In the genomic region with DNA sequence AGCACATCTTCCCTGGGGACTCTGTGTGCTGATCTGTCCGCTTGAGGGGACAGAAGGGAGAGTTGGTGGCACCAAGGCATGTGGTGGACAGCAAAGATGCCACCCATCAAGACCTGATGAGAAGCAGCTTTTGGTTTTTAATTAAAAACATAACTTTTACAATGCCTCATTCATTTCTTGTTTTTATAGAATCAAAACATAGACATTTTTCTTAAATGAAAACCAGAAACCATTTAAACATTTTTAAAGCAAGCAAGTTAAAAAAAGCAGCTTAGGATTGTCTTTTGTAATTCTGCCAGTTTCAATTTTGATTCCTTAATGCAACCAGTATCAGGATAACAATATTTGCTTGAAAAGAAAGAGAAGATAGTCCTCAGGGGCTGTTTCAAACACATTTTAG, we compare ENCODE assay signal across 26 cellular contexts.
DNase-seq lines count a peak whose midpoint lies in the region; FAIRE-seq and TF ChIP-seq lines count a peak whose summit lies in the region.
"Had no signal": no experiment of that assay in that cellular context is flagged by ENCODE, and none has a peak within 500 bp of the region (broad histone marks: within the 10 kb centered on the region; RNA-seq: fewer than 3 reads in every experiment).

No MANE protein-coding gene starts in this region.

- H3K4me1 ChIP-seq in SK-N-SH (ENCODE audit: control insufficient read depth in 1 of 2, insufficient read depth in 2 of 2, low read depth in 1 of 2, low read length in 1 of 2) (peaks cover 0 to 2% of the 10 kb centered on the region in 2 experiments; a peak in 1 of 4 replicates), endothelial cell of umbilical vein (ENCODE audit: control insufficient read depth, extremely low read depth, insufficient read depth, low read length) (peaks cover 10% of the 10 kb centered on the region)
- H3K4me1 ChIP-seq: BE2C, HAP-1 had no signal

- no peak overlapping the region for H3K4me2 ChIP-seq in SK-N-SH
- peak overlapping the region; percentile 11 for H3K4me2 ChIP-seq in endothelial cell of umbilical vein (ENCODE audit: insufficient read depth, low read length)
- H3K4me2 ChIP-seq: BLaER1 treated with 17β-estradiol and CSF1 and Interleukin-3, amounts not matched to agents 10 nM and 100 nM had no signal

- no peak overlapping the region for H2AFZ ChIP-seq in SK-N-SH (ENCODE audit: low read depth)
- H2AFZ ChIP-seq in endothelial cell of umbilical vein (ENCODE audit: low read depth, low read length) = no peak overlapping the region

- 85% methylated on average over 1 of the region's 1 CpG for WGBS in SK-N-SH (ENCODE audit: low lambda C conversion rate)

- POLR2A ChIA-PET in SK-N-SH (lab: Yijun Ruan, JAX) (no interaction called here), endothelial cell of umbilical vein (lab: Charles Lee) (no interaction called here)
- POLR2A ChIA-PET in activated CD4-positive, alpha-beta memory T cell treated with anti-CD3 and anti-CD28 coated beads for 36 hours (lab: Charles Lee) = no interaction called here

- H3K79me2 ChIP-seq in SK-N-SH (ENCODE audit: insufficient read depth) (no peaks in the 10 kb centered on the region), endothelial cell of umbilical vein (ENCODE audit: control insufficient read depth, insufficient read depth, low read length) (no peaks in the 10 kb centered on the region)

- no peaks in the 10 kb centered on the region for H3K4me1 Mint-ChIP-seq in activated CD4-positive, alpha-beta memory T cell treated with anti-CD3 and anti-CD28 coated beads for 36 hours (ENCODE audit: low read depth)
- H3K4me1 Mint-ChIP-seq: CD14-positive monocyte; CD8-positive, alpha-beta memory T cell had no signal

- H3K9ac ChIP-seq in SK-N-SH (no peak overlapping the region), endothelial cell of umbilical vein (replicated peaks; ENCODE audit: extremely low read depth, insufficient read depth, low read length) (no peak overlapping the region)
- H3K9ac ChIP-seq: BLaER1 treated with 17β-estradiol and CSF1 and Interleukin-3, amounts not matched to agents 10 nM and 100 nM had no signal

- no peaks in the 10 kb centered on the region for H4K20me1 ChIP-seq in SK-N-SH (ENCODE audit: insufficient read depth)
- no peaks in the 10 kb centered on the region for H4K20me1 ChIP-seq in endothelial cell of umbilical vein (replicated peaks; ENCODE audit: control insufficient read depth, extremely low read depth, insufficient read depth, low read length)
- H4K20me1 ChIP-seq: BLaER1 treated with 17β-estradiol and CSF1 and Interleukin-3, amounts not matched to agents 10 nM and 100 nM had no signal

- intact Hi-C loops in endothelial cell of umbilical vein (cut with micrococcal nuclease) = no loop called here
- intact Hi-C loops in activated CD4-positive, alpha-beta memory T cell treated with anti-CD3 and anti-CD28 coated beads for 36 hours (cut with micrococcal nuclease) = no loop called here

- no peak overlapping the region for H3K4me3 Mint-ChIP-seq in activated CD4-positive, alpha-beta memory T cell treated with anti-CD3 and anti-CD28 coated beads for 36 hours
- H3K4me3 Mint-ChIP-seq: CD14-positive monocyte; CD4-positive, alpha-beta T cell; CD8-positive, alpha-beta memory T cell; HFFc6 had no signal

- no peaks in the 10 kb centered on the region for H3K9me1 ChIP-seq in endothelial cell of umbilical vein (replicated peaks; ENCODE audit: control insufficient read depth, extremely low read depth, insufficient read depth, low read length)

- dilution Hi-C loops in endothelial cell of umbilical vein (cut with MboI; ENCODE audit: extremely low pct_ligation_motif_present, low sequenced_read_pairs) = no loop called here

- H3K36me3 Mint-ChIP-seq in activated CD4-positive, alpha-beta memory T cell treated with anti-CD3 and anti-CD28 coated beads for 36 hours = no peaks in the 10 kb centered on the region
- H3K36me3 Mint-ChIP-seq: CD14-positive monocyte had no signal

- H3K4me3 ChIP-seq in AG10803 (ENCODE audit: low read length) = no peak overlapping the region
- H3K4me3 ChIP-seq in SK-N-SH (ENCODE audit: low read depth in 2 of 2, low read length in 1 of 2) = no peak overlapping the region
- H3K4me3 ChIP-seq in endothelial cell of umbilical vein (replicated peaks in 1 of 3; ENCODE audit: insufficient read depth in 1 of 3, low read depth in 1 of 3, low read length in 3 of 3) = no peak overlapping the region
- H3K4me3 ChIP-seq: BLaER1 treated with 17β-estradiol and CSF1 and Interleukin-3, amounts not matched to agents 10 nM and 100 nM; HAP-1 had no signal

- TF ChIP-seq EP300 in SK-N-SH (IDR thresholded peaks at IDR 0.05; ENCODE audit: borderline replicate concordance in 1 of 2, low read depth in 1 of 2, low read length in 1 of 2) = no peak

- no peak overlapping the region for H3K27ac Mint-ChIP-seq in activated CD4-positive, alpha-beta memory T cell treated with anti-CD3 and anti-CD28 coated beads for 36 hours
- H3K27ac Mint-ChIP-seq: CD14-positive monocyte; CD4-positive, alpha-beta T cell; CD8-positive, alpha-beta memory T cell; HFFc6 had no signal

- no peak for TF ChIP-seq CTCF in AG10803 (conservative IDR thresholded peaks at IDR 0.05; ENCODE audit: low read length)
- TF ChIP-seq CTCF in SK-N-SH (IDR thresholded peaks at IDR 0.05) = no peak
- TF ChIP-seq CTCF in endothelial cell of umbilical vein (IDR thresholded peaks at IDR 0.05; ENCODE audit: extremely low read depth in 1 of 2, insufficient read depth in 1 of 2, low read depth in 1 of 2, low read length in 2 of 2) = no peak

- peaks cover 8% of the 10 kb centered on the region for H3F3A ChIP-seq in SK-N-SH (replicated peaks; ENCODE audit: insufficient read depth)

- no peak for FAIRE-seq in endothelial cell of umbilical vein (lab: Jason Lieb, UNC)
- FAIRE-seq: A204.1, D721Med, GM12891, GM18507, H54 had no signal

- CTCF ChIA-PET in SK-N-SH (lab: Yijun Ruan, JAX) = interaction anchor here (0.7 to 1.1 kb wide), 3 partner anchors 10 to 109 kb away, joined by 3 read pairs; no protein-coding TSS in a partner anchor
- CTCF ChIA-PET in endothelial cell of umbilical vein (lab: Charles Lee) = interaction anchor here (1.0 to 1.4 kb wide), 2 partner anchors 10 to 14 kb away, joined by 3 to 4 read pairs; no protein-coding TSS in a partner anchor
- CTCF ChIA-PET in activated CD4-positive, alpha-beta memory T cell treated with anti-CD3 and anti-CD28 coated beads for 36 hours (lab: Charles Lee) = no interaction called here

- no peak for TF ChIP-seq POLR2A in endothelial cell of umbilical vein (IDR thresholded peaks at IDR 0.05; ENCODE audit: low read depth, low read length)

- no peaks in the 10 kb centered on the region for H3K27me3 Mint-ChIP-seq in activated CD4-positive, alpha-beta memory T cell treated with anti-CD3 and anti-CD28 coated beads for 36 hours
- H3K27me3 Mint-ChIP-seq: CD4-positive, alpha-beta T cell had no signal

- no peaks in the 10 kb centered on the region for H3K9me3 Mint-ChIP-seq in activated CD4-positive, alpha-beta memory T cell treated with anti-CD3 and anti-CD28 coated beads for 36 hours
- H3K9me3 Mint-ChIP-seq: CD4-positive, alpha-beta T cell; CD8-positive, alpha-beta memory T cell had no signal

- H3K27me3 ChIP-seq in SK-N-SH (ENCODE audit: insufficient read depth) (no peaks in the 10 kb centered on the region), endothelial cell of umbilical vein (ENCODE audit: control insufficient read depth in 2 of 2, insufficient read depth in 2 of 2, low read length in 2 of 2) (no peaks in the 10 kb centered on the region)
- H3K27me3 ChIP-seq: BLaER1 treated with 17β-estradiol and CSF1 and Interleukin-3, amounts not matched to agents 10 nM and 100 nM had no signal

- H3K9me3 ChIP-seq in SK-N-SH = no peaks in the 10 kb centered on the region
- H3K9me3 ChIP-seq in endothelial cell of umbilical vein (replicated peaks; ENCODE audit: control insufficient read depth, insufficient read depth, low read length) = no peaks in the 10 kb centered on the region
- H3K9me3 ChIP-seq: BE2C, HAP-1 had no signal

- no peaks in the 10 kb centered on the region for H3K9me2 ChIP-seq in SK-N-SH

- H3K36me3 ChIP-seq in SK-N-SH (replicated peaks in 1 of 2; ENCODE audit: control insufficient read depth in 1 of 2, insufficient read depth in 2 of 2, low read length in 1 of 2) = peaks cover 0 to 2% of the 10 kb centered on the region in 2 experiments
- no peaks in the 10 kb centered on the region for H3K36me3 ChIP-seq in endothelial cell of umbilical vein (ENCODE audit: control insufficient read depth in 2 of 2, extremely low read depth in 1 of 2, insufficient read depth in 2 of 2, low read length in 2 of 2)
- H3K36me3 ChIP-seq: BE2C; BLaER1 treated with 17β-estradiol and CSF1 and Interleukin-3, amounts not matched to agents 10 nM and 100 nM; HAP-1 had no signal

- no peak for TF ChIP-seq RAD21 in SK-N-SH (IDR thresholded peaks at IDR 0.05; ENCODE audit: low read length)

- no TSS peak for BruUV-seq in endothelial cell of umbilical vein (replicated peaks; lab: Mats Ljungman, UMichigan)

- peak; percentile 36 for DNase-seq in AG10803 (ENCODE audit: low read depth)
- no peak for DNase-seq in SK-N-SH
- DNase-seq in endothelial cell of umbilical vein (ENCODE audit: low read depth, low spot score) = no peak
- peak; percentile 83 for DNase-seq in fibroblast of peridontal ligament (ENCODE audit: extremely low read depth)
- DNase-seq in OCI-M1 (lab: John Stamatoyannopoulos, UW) = no peak
- no peak for DNase-seq in activated CD4-positive, alpha-beta memory T cell treated with anti-CD3 and anti-CD28 coated beads for 36 hours
- DNase-seq in kidney glomerular epithelial cell (lab: John Stamatoyannopoulos, UW) = no peak
- DNase-seq: AML-193; BE2C; CD4-positive, alpha-beta T cell; CD8-positive, alpha-beta memory T cell; DMS 273 treated with DMSO at 0.1 percent for 48 hours; DMS79; EL; GDM1; GOT3; HFFc6 had no signal

- peak overlapping the region in 1 of 2 experiments; percentile 8; a peak in 1 of 4 replicates for H3K27ac ChIP-seq in SK-N-SH (ENCODE audit: low read depth in 2 of 2, low read length in 1 of 2)
- peak overlapping the region; percentile 21 for H3K27ac ChIP-seq in endothelial cell of umbilical vein (ENCODE audit: insufficient read depth, low read depth, low read length)
- H3K27ac ChIP-seq: 22Rv1; BLaER1 treated with 17β-estradiol and CSF1 and Interleukin-3, amounts not matched to agents 10 nM and 100 nM had no signal

TF ChIP-seq in SK-N-SH, 30 proteins besides CTCF, POLR2A, EP300 and RAD21 (continues in another document):
- peak; percentile 77 for TF ChIP-seq TCF12 (IDR thresholded peaks at IDR 0.05)

TF ChIP-seq in endothelial cell of umbilical vein, 7 proteins besides CTCF, POLR2A, EP300 and RAD21 (continues in another document):
- TF ChIP-seq GATA2 (IDR thresholded peaks at IDR 0.05; ENCODE audit: insufficient read depth, insufficient read length, low read depth, low read length) (no peak), FOS (IDR thresholded peaks at IDR 0.05; ENCODE audit: borderline replicate concordance, insufficient read depth, low read length) (no peak), POLR2AphosphoS5 (IDR thresholded peaks at IDR 0.05; ENCODE audit: insufficient read depth, low read depth, low read length) (no peak), JUN (IDR thresholded peaks at IDR 0.05; ENCODE audit: borderline replicate concordance, insufficient read depth, insufficient read length, low read depth) (no peak), EZH2 (IDR thresholded peaks at IDR 0.05; ENCODE audit: borderline replicate concordance, low read depth, low read length, severe bottlenecking) (no peak)

Comparison
In these comparisons a context has a peak if more than half of its experiments do, and no peak if none do; other contexts are left out.
1. DNase-seq: peak in AG10803 (single experiment) and fibroblast of peridontal ligament (single experiment); none in SK-N-SH (single experiment), endothelial cell of umbilical vein (single experiment), OCI-M1 (single experiment), activated CD4-positive, alpha-beta memory T cell treated with anti-CD3 and anti-CD28 coated beads for 36 hours (single experiment) and kidney glomerular epithelial cell (single experiment).